In the genomic region with DNA sequence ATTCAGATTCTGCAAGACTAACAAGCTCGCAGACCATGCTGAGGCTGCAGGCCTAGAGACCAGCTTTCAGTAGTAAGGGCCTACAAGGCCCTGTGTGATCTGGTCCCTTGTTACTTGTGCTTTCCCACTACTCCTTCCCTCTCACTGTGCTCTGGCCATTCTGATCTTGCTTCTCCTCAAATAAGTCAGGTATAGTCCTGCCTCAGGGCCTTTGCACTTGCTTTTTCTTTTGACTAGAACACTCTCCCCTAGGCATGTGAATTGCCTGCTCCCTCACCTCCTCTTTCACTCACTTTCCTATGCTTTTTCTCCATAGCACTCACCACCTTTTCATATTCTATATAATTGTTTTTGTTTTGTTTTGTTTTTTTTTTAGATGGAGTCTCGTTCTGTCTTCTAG, we compare ENCODE assay signal across 1 cellular context.
TF ChIP-seq lines count a peak whose summit lies in the region.

No MANE protein-coding gene starts in this region.

TF ChIP-seq in K562, 482 proteins besides CTCF, POLR2A, EP300 and RAD21:
- TF ChIP-seq RBM25 (IDR thresholded peaks at IDR 0.05; ENCODE audit: low read depth, low read length, severe bottlenecking) (peak; percentile 49), MCM2 (IDR thresholded peaks at IDR 0.05; ENCODE audit: low read depth) (no peak)
TF ChIP-seq in K562: peak in this region for 1.
